Comparison of ENCODE assay signal across 16 cellular contexts in genomic region chr5:1500411-1501091, GRCh38. TPM values are rescaled to one million over a fixed set of nuclear protein-coding genes. Genes with fewer than 3 reads are reported as not detected.
DNase-seq lines count a peak whose midpoint lies in the region; ATAC-seq, FAIRE-seq and TF ChIP-seq lines count a peak whose summit lies in the region.
"Had no signal": no experiment of that assay in that cellular context is flagged by ENCODE, and none has a peak within 500 bp of the region (broad histone marks: within the 10 kb centered on the region; RNA-seq: fewer than 3 reads in every experiment).

No MANE protein-coding gene starts in this region.

- peak; percentile 84 to 89 for ATAC-seq in left cardiac atrium
- no peak for ATAC-seq in GM21360 (IDR thresholded peaks at IDR 0.05; ENCODE audit: unreplicated experiment)
- ATAC-seq in HG02981 (IDR thresholded peaks at IDR 0.05; ENCODE audit: unreplicated experiment) = no peak

- FAIRE-seq in H54 (lab: Jason Lieb, UNC) = no peak
- FAIRE-seq: A549 had no signal

- TF ChIP-seq POLR2A in H54 (IDR thresholded peaks at IDR 0.05; ENCODE audit: low read depth, low read length) = no peak

- intact Hi-C loops in left cardiac atrium (cut with DNase I) = no loop called here

- peak; percentile 75 for DNase-seq in Ammon's horn (ENCODE audit: low spot score)
- peak in 30 of 56 donors; percentile 11 to 80 (median 42) for DNase-seq in amygdala (lab: John Stamatoyannopoulos, UW)
- DNase-seq in left cardiac atrium = peak; percentile 89
- DNase-seq in nucleus accumbens (lab: John Stamatoyannopoulos, UW) = peak in 35 of 56 donors; percentile 13 to 73 (median 39)
- no peak for DNase-seq in NCI-H1105 (lab: John Stamatoyannopoulos, UW)
- no peak for DNase-seq in H54 (ENCODE audit: insufficient read length, low spot score)
- DNase-seq: activated CD4-positive, alpha-beta T cell treated with anti-CD3 and anti-CD28 coated beads, Interleukin-2, amount 50 U/mL, for 48 hours; DMS79 treated with DMSO at 0.1 percent for 48 hours; mammary epithelial cell; NCI-H2029 had no signal

RNA-seq across cellular contexts. Expression of gene LPCAT1, which starts 23.2 kb away (rescaled TPM):
- total RNA-seq in left cardiac atrium = 10 to 100 TPM; 17.5 to 22.7 TPM

RNA-seq across cellular contexts. Expression of gene SLC6A3, which starts 55.3 kb away (rescaled TPM):
- total RNA-seq in left cardiac atrium = under 1 TPM in 1 of 2 donors, not detected in 1; 0.06 TPM
- total RNA-seq: dermis microvascular lymphatic vessel endothelial cell, glomerular endothelial cell, mammary epithelial cell, urinary bladder had no signal

Comparison
In these comparisons a context has a peak if more than half of its experiments do, and no peak if none do; other contexts are left out.
1. DNase-seq: peak in Ammon's horn (single experiment), amygdala (30 of 56), left cardiac atrium (single experiment) and nucleus accumbens (35 of 56); none in NCI-H1105 (single experiment) and H54 (single experiment).
2. ATAC-seq: peak in left cardiac atrium (2 of 2); none in GM21360 (single experiment) and HG02981 (single experiment).